ENCODE assay signal across 8 cellular contexts in genomic region chr3:116770815-116771450, GRCh38.
DNase-seq lines count a peak whose midpoint lies in the region; ATAC-seq and TF ChIP-seq lines count a peak whose summit lies in the region.

No MANE protein-coding gene starts in this region.

- ATAC-seq in sciatic nerve = peak; percentile 65

- H3K27me3 ChIP-seq in H7 (ENCODE audit: control insufficient read depth, insufficient read depth, low read length) (no peaks in the 10 kb centered on the region), NT2/D1 (ENCODE audit: insufficient read depth, insufficient read length) (no peaks in the 10 kb centered on the region), adrenal gland (no peaks in the 10 kb centered on the region), right atrium auricular region (no peaks in the 10 kb centered on the region)

- intact Hi-C loops in adrenal gland (cut with DNase I) = loop anchor here in 1 of 2 donors (10.0 kb wide), 2 partner anchors 94 to 1224 kb away; no protein-coding TSS in a partner anchor
- intact Hi-C loops in sciatic nerve (cut with DNase I) = loop anchor here (10.0 kb wide), 1 partner anchor 754 kb away; no protein-coding TSS in a partner anchor

- 0 to 1% (median 1%) methylated on average over 7 of the region's 7 CpGs for WGBS in adrenal gland, 4 donors

- H3K4me3 ChIP-seq in H7 (ENCODE audit: insufficient read depth, low read depth, low read length) (no peak overlapping the region), NT2/D1 (ENCODE audit: insufficient read length, low read depth) (no peak overlapping the region), adrenal gland (peak overlapping the region in 1 of 4 donors; percentile 20), right atrium auricular region (no peak overlapping the region)

- no peak overlapping the region for H3K9ac ChIP-seq in NT2/D1 (ENCODE audit: insufficient read length, low read depth)

- H3K9me3 ChIP-seq in NT2/D1 (ENCODE audit: insufficient read depth, low read length) = no peaks in the 10 kb centered on the region
- no peaks in the 10 kb centered on the region for H3K9me3 ChIP-seq in adrenal gland (replicated peaks in 1 of 3)
- H3K9me3 ChIP-seq in right atrium auricular region = no peaks in the 10 kb centered on the region

- TF ChIP-seq CTCF in adrenal gland (IDR thresholded peaks at IDR 0.05) = peak; percentile 79 to 99 (median 92)
- TF ChIP-seq CTCF in right atrium auricular region (IDR thresholded peaks at IDR 0.05) = peak; percentile 60 to 81

- H3K27ac ChIP-seq in adrenal gland = no peak overlapping the region
- H3K27ac ChIP-seq in right atrium auricular region = no peak overlapping the region

- TF ChIP-seq POLR2A in adrenal gland (IDR thresholded peaks at IDR 0.05) = no peak

- H3K4me1 ChIP-seq in NT2/D1 (ENCODE audit: insufficient read depth, insufficient read length) (no peaks in the 10 kb centered on the region), adrenal gland (replicated peaks in 1 of 2) (peaks cover 0 to 7% of the 10 kb centered on the region in 2 donors), right atrium auricular region (no peaks in the 10 kb centered on the region)

- peak; percentile 13 for DNase-seq in NK-92 treated with Interleukin-12 subunit alpha and Interleukin-12 subunit beta, amount 100 ng/mL, for 24 hours (lab: John Stamatoyannopoulos, UW)
- DNase-seq in NK-92 (lab: John Stamatoyannopoulos, UW; ENCODE audit: unreplicated experiment) (no peak), H7 (peak; percentile 16), KG1 (lab: John Stamatoyannopoulos, UW) (peak; percentile 50), NT2/D1 (ENCODE audit: low read depth, low spot score) (peak; percentile 85), adrenal gland (peak; percentile 70 to 94 (median 78)), right atrium auricular region (ENCODE audit: low spot score) (peak; percentile 69), sciatic nerve (ENCODE audit: low spot score) (peak; percentile 69)

- H3K36me3 ChIP-seq in H7 (replicated peaks; ENCODE audit: control insufficient read depth, insufficient read depth, low read length) = no peaks in the 10 kb centered on the region
- H3K36me3 ChIP-seq in NT2/D1 (ENCODE audit: insufficient read depth, insufficient read length, low read length) = no peaks in the 10 kb centered on the region
- H3K36me3 ChIP-seq in adrenal gland (replicated peaks in 1 of 2) = no peaks in the 10 kb centered on the region
- H3K36me3 ChIP-seq in right atrium auricular region = no peaks in the 10 kb centered on the region
